Comparison of ENCODE assay signal across 21 cellular contexts in the genomic region with DNA sequence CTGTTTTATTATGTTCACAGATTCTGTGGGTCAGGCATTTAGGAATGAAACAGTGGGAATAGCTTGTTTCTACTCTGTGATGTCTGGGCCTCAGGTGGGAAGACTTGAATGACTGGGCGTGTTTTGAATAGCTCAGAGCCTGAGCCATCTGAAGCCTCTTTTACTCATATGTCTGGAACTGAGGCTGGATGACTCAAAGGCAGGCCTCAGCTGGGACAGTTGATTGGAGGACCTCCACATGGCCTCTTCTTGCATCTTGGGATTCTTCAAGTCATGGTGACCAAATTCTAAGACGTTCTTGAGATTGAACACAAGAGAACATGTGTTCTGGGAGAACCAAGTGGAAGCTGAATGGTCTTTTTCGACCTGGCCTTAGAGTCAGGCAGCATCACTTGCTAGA. TPM values are rescaled to one million over a fixed set of nuclear protein-coding genes. Genes with fewer than 3 reads are reported as not detected.
DNase-seq lines count a peak whose midpoint lies in the region; ATAC-seq and TF ChIP-seq lines count a peak whose summit lies in the region.
"Had no signal": no experiment of that assay in that cellular context is flagged by ENCODE, and none has a peak within 500 bp of the region (broad histone marks: within the 10 kb centered on the region; RNA-seq: fewer than 3 reads in every experiment).

No MANE protein-coding gene starts in this region.

- no peak overlapping the region for H3K9ac ChIP-seq in fibroblast of lung (ENCODE audit: insufficient read depth, low read length)
- H3K9ac ChIP-seq in trophoblast cell (ENCODE audit: low read length): no peak overlapping the region

- H3K27me3 ChIP-seq in fibroblast of lung (ENCODE audit: control insufficient read depth, insufficient read depth, low read length): no peaks in the 10 kb centered on the region
- no peaks in the 10 kb centered on the region for H3K27me3 ChIP-seq in trophoblast cell (ENCODE audit: insufficient read depth, low read length)

- no peaks in the 10 kb centered on the region for H3K4me1 Mint-ChIP-seq in progenitor cell of endocrine pancreas (ENCODE audit: low read depth)
- no peaks in the 10 kb centered on the region for H3K4me1 Mint-ChIP-seq in activated T-cell treated with anti-CD3 and anti-CD28 coated beads, Interleukin-2, amount 50 U/mL, for 24 hours (ENCODE audit: low read depth)
- H3K4me1 Mint-ChIP-seq: activated CD4-positive, alpha-beta T cell treated with anti-CD3 and anti-CD28 coated beads, Interleukin-2, amount 10 ng/mL, durations not matched to agents 7 days and 5 days; memory B cell; natural killer cell had no signal

- no peak for ATAC-seq in GM18502 (IDR thresholded peaks at IDR 0.05; ENCODE audit: poor library complexity, unreplicated experiment)
- ATAC-seq: heart left ventricle, natural killer cell, psoas muscle had no signal

- H4K8ac ChIP-seq in trophoblast cell (ENCODE audit: low read depth, low read length): no peak overlapping the region

- H4K12ac ChIP-seq in trophoblast cell (ENCODE audit: low read depth, low read length): no peak overlapping the region

- peaks cover 5% of the 10 kb centered on the region for H3K27me3 Mint-ChIP-seq in progenitor cell of endocrine pancreas
- peaks cover 19% of the 10 kb centered on the region for H3K27me3 Mint-ChIP-seq in activated T-cell treated with anti-CD3 and anti-CD28 coated beads, Interleukin-2, amount 50 U/mL, for 24 hours

- no peak overlapping the region for H3K14ac ChIP-seq in trophoblast cell (ENCODE audit: low read length)

- no peak overlapping the region for H3K4me3 ChIP-seq in fibroblast of lung (replicated peaks in 1 of 4; ENCODE audit: control extremely low read depth in 1 of 4, insufficient read depth in 1 of 4, low read depth in 3 of 4, low read length in 4 of 4)
- H3K4me3 ChIP-seq in trophoblast cell (ENCODE audit: low read depth, low read length): no peak overlapping the region
- H3K4me3 ChIP-seq: heart left ventricle, psoas muscle, thoracic aorta had no signal

- no peaks in the 10 kb centered on the region for H3K9me3 ChIP-seq in fibroblast of lung (ENCODE audit: control insufficient read depth, insufficient read depth, low read depth, low read length)
- no peaks in the 10 kb centered on the region for H3K9me3 ChIP-seq in trophoblast cell (ENCODE audit: insufficient read depth, low read depth, low read length)
- H3K9me3 ChIP-seq: heart left ventricle, psoas muscle, thoracic aorta had no signal

- no peak overlapping the region for H3K4ac ChIP-seq in trophoblast cell (ENCODE audit: low read depth, low read length)

- TF ChIP-seq CTCF in RWPE1 (conservative IDR thresholded peaks at IDR 0.05; ENCODE audit: low read depth): no peak
- TF ChIP-seq CTCF in fibroblast of lung (conservative IDR thresholded peaks at IDR 0.05 in 1 of 2, IDR thresholded peaks at IDR 0.05 in 1 of 2; ENCODE audit: low read depth in 1 of 2, low read length in 2 of 2): no peak
- TF ChIP-seq CTCF in progenitor cell of endocrine pancreas (IDR thresholded peaks at IDR 0.05; ENCODE audit: unreplicated experiment): no peak

- H2AFZ ChIP-seq in fibroblast of lung (ENCODE audit: low read length): no peak overlapping the region
- no peak overlapping the region for H2AFZ ChIP-seq in trophoblast cell (ENCODE audit: insufficient read depth, low read length, poor library complexity)

- H3K9me3 Mint-ChIP-seq in progenitor cell of endocrine pancreas (ENCODE audit: low read depth): no peaks in the 10 kb centered on the region
- no peaks in the 10 kb centered on the region for H3K9me3 Mint-ChIP-seq in activated T-cell treated with anti-CD3 and anti-CD28 coated beads, Interleukin-2, amount 50 U/mL, for 24 hours
- H3K9me3 Mint-ChIP-seq: activated CD4-positive, alpha-beta T cell treated with anti-CD3 and anti-CD28 coated beads, Interleukin-2, amount 10 ng/mL, durations not matched to agents 7 days and 5 days; memory B cell; natural killer cell had no signal

- no peak overlapping the region for H2AK5ac ChIP-seq in trophoblast cell (ENCODE audit: low read length)

- H4K20me1 ChIP-seq in fibroblast of lung (ENCODE audit: control insufficient read depth, extremely low read depth, insufficient read depth, low read length): no peaks in the 10 kb centered on the region

- no peaks in the 10 kb centered on the region for H3K36me3 ChIP-seq in fibroblast of lung (ENCODE audit: control insufficient read depth, insufficient read depth, low read length)
- H3K36me3 ChIP-seq in trophoblast cell (ENCODE audit: control insufficient read depth in 1 of 2, insufficient read depth in 2 of 2, low read length in 2 of 2): no peaks in the 10 kb centered on the region
- H3K36me3 ChIP-seq: heart left ventricle, thoracic aorta had no signal

- peak overlapping the region; percentile 79 for H2BK12ac ChIP-seq in trophoblast cell (ENCODE audit: low read length)

- no peak overlapping the region for H3K4me3 Mint-ChIP-seq in progenitor cell of endocrine pancreas (ENCODE audit: low read depth)
- no peak overlapping the region for H3K4me3 Mint-ChIP-seq in activated T-cell treated with anti-CD3 and anti-CD28 coated beads, Interleukin-2, amount 50 U/mL, for 24 hours
- H3K4me3 Mint-ChIP-seq: activated CD4-positive, alpha-beta T cell treated with anti-CD3 and anti-CD28 coated beads, Interleukin-2, amount 10 ng/mL, durations not matched to agents 7 days and 5 days; memory B cell; natural killer cell had no signal

- CTCF ChIA-PET in RWPE1 (lab: Yijun Ruan, JAX): interaction anchor here (0.5 kb wide), 1 partner anchor 104 kb away, joined by 3 read pairs; no protein-coding TSS in a partner anchor

- H3K79me1 ChIP-seq in trophoblast cell (ENCODE audit: low read length): peaks cover 11% of the 10 kb centered on the region

- no CpG with 5 or more reads among the region's 3 CpGs for WGBS in trophoblast cell (ENCODE audit: extremely low coverage, insufficient coverage, insufficient read length)

- H3K4me2 ChIP-seq in fibroblast of lung (ENCODE audit: extremely low read depth, insufficient read depth, low read length) (no peak overlapping the region), trophoblast cell (ENCODE audit: low read length) (no peak overlapping the region)

- H3K79me2 ChIP-seq in fibroblast of lung (ENCODE audit: control insufficient read depth, insufficient read depth, low read length): no peaks in the 10 kb centered on the region
- no peaks in the 10 kb centered on the region for H3K79me2 ChIP-seq in trophoblast cell (ENCODE audit: control insufficient read depth, insufficient read depth, low read length, poor library complexity)

- H4K91ac ChIP-seq in trophoblast cell (ENCODE audit: low read depth, low read length): no peak overlapping the region

- no peak overlapping the region for H3K27ac ChIP-seq in RWPE1
- no peak overlapping the region for H3K27ac ChIP-seq in fibroblast of lung (ENCODE audit: insufficient read depth, low read length)
- H3K27ac ChIP-seq in trophoblast cell (ENCODE audit: low read depth, low read length): no peak overlapping the region
- H3K27ac ChIP-seq: heart left ventricle, psoas muscle, thoracic aorta had no signal

- no peak overlapping the region for H2BK120ac ChIP-seq in trophoblast cell (ENCODE audit: insufficient read depth, low read length, poor library complexity)

- no peak overlapping the region for H3K27ac Mint-ChIP-seq in progenitor cell of endocrine pancreas
- no peak overlapping the region for H3K27ac Mint-ChIP-seq in activated T-cell treated with anti-CD3 and anti-CD28 coated beads, Interleukin-2, amount 50 U/mL, for 24 hours
- H3K27ac Mint-ChIP-seq: activated CD4-positive, alpha-beta T cell treated with anti-CD3 and anti-CD28 coated beads, Interleukin-2, amount 10 ng/mL, durations not matched to agents 7 days and 5 days; memory B cell; natural killer cell had no signal

- no peak overlapping the region for H3K23ac ChIP-seq in trophoblast cell (ENCODE audit: low read length)

- peak; percentile 82 for DNase-seq in ELR (ENCODE audit: low read depth)
- DNase-seq in RWPE1 (ENCODE audit: low spot score): peak; percentile 21
- DNase-seq in fibroblast of lung (ENCODE audit: low read depth in 2 of 2): peak; percentile 24 to 74
- DNase-seq in trophoblast cell: peak; percentile 71 to 76
- no peak for DNase-seq in DMS53 treated with DMSO at 0.1 percent for 48 hours (lab: John Stamatoyannopoulos, UW; ENCODE audit: unreplicated experiment)
- no peak for DNase-seq in progenitor cell of endocrine pancreas (ENCODE audit: low spot score, unreplicated experiment)
- DNase-seq in activated T-cell treated with anti-CD3 and anti-CD28 coated beads, Interleukin-2, amount 50 U/mL, for 24 hours: no peak
- DNase-seq: activated CD4-positive, alpha-beta T cell treated with anti-CD3 and anti-CD28 coated beads, Interleukin-2, amount 10 ng/mL, durations not matched to agents 7 days and 5 days; activated CD8-positive, alpha-beta memory T cell treated with anti-CD3 and anti-CD28 coated beads, Interleukin-2, amount 50 U/mL, for 48 hours; aorta; C1 segment of cervical spinal cord; cortex of kidney; GOT3; heart left ventricle; natural killer cell; NCI-H1694; NCI-H345; psoas muscle had no signal

- no peaks in the 10 kb centered on the region for H3K36me3 Mint-ChIP-seq in progenitor cell of endocrine pancreas (ENCODE audit: insufficient read depth)
- H3K36me3 Mint-ChIP-seq in activated T-cell treated with anti-CD3 and anti-CD28 coated beads, Interleukin-2, amount 50 U/mL, for 24 hours (ENCODE audit: low read depth): no peaks in the 10 kb centered on the region
- H3K36me3 Mint-ChIP-seq: memory B cell, natural killer cell had no signal

- POLR2A ChIA-PET in RWPE1 (lab: Yijun Ruan, JAX; ENCODE audit: low non-redundant PET): no interaction called here

- no peak overlapping the region for H3K18ac ChIP-seq in trophoblast cell (ENCODE audit: low read length)

- H3K4me1 ChIP-seq in fibroblast of lung (ENCODE audit: control insufficient read depth, extremely low read depth, insufficient read depth, low read length): no peaks in the 10 kb centered on the region
- H3K4me1 ChIP-seq in trophoblast cell (ENCODE audit: control insufficient read depth in 1 of 2, insufficient read depth in 2 of 2, low read length in 2 of 2): peaks cover 14% of the 10 kb centered on the region in 2 experiments

- peak overlapping the region; percentile 55 for H2BK5ac ChIP-seq in trophoblast cell (ENCODE audit: low read depth, low read length, poor library complexity)

RNA-seq across cellular contexts. Expression of a gene that starts 45.8 kb away (rescaled TPM):
- total RNA-seq in fibroblast of lung: 39.5 and 66.4 TPM in 2 replicates
- polyA plus RNA-seq in fibroblast of lung: 19.9 and 33.0 TPM in 2 replicates
- 20.4 and 31.2 TPM in 2 replicates for polyA plus RNA-seq in fibroblast of lung (2012)
- polyA minus RNA-seq in fibroblast of lung (ENCODE audit: low replicate concordance): 14.4 and 23.9 TPM in 2 replicates
- 292 and 302 TPM in 2 replicates for polyA plus RNA-seq in trophoblast cell (2013)
- 16.3 and 22.7 TPM in 2 replicates for total RNA-seq in progenitor cell of endocrine pancreas
- total RNA-seq: activated CD4-positive, alpha-beta T cell treated with anti-CD3 and anti-CD28 coated beads, Interleukin-2, amount 10 ng/mL, durations not matched to agents 7 days and 5 days had no signal

Comparison
In these comparisons a context has a peak if more than half of its experiments do, and no peak if none do; other contexts are left out.
1. DNase-seq: peak in ELR (single experiment), RWPE1 (single experiment), fibroblast of lung (2 of 2) and trophoblast cell (2 of 2); none in DMS53 treated with DMSO at 0.1 percent for 48 hours (single experiment), progenitor cell of endocrine pancreas (single experiment) and activated T-cell treated with anti-CD3 and anti-CD28 coated beads, Interleukin-2, amount 50 U/mL, for 24 hours (single experiment).